In the genomic region with DNA sequence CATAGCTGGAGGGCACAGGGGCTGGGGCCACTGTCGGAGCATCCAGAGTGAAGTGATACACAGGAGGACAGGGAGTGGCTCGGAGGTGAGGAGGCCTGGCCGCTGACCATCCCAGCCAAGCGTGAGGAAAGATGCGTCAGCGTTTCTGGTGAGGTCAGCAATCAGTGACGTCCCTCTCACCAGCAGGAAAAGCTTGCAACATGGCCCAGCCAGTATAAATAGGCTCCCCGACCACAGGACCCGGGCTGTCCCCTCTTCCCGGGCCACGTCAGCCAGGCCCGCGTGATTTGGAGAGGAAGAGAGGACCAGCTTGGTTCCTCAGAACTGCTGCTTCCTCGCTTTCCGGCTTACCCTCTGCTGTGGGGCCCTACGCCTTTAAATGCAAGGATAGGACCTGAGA, we compare ENCODE assay signal across 9 cellular contexts. TPM values are rescaled to one million over a fixed set of nuclear protein-coding genes. Genes with fewer than 3 reads are reported as not detected.
DNase-seq lines count a peak whose midpoint lies in the region; ATAC-seq, FAIRE-seq and TF ChIP-seq lines count a peak whose summit lies in the region.
"Had no signal": no experiment of that assay in that cellular context is flagged by ENCODE, and none has a peak within 500 bp of the region (broad histone marks: within the 10 kb centered on the region; RNA-seq: fewer than 3 reads in every experiment).

No MANE protein-coding gene starts in this region.

- intact Hi-C loops in kidney (cut with DNase I) (no loop called here), stomach (cut with DNase I; ENCODE audit: low total_unique reads) (loop anchor here (5.0 kb wide), 1 partner anchor 216 kb away; no protein-coding TSS in a partner anchor), A673 (cut with micrococcal nuclease; ENCODE audit: unreplicated experiment) (no loop called here)

- POLR2A ChIA-PET in A673 (lab: Charles Lee; ENCODE audit: low non-redundant PET), result no interaction called here

- FAIRE-seq in kidney (lab: Jason Lieb, UNC), result no peak
- FAIRE-seq: GM19239 had no signal

- TF ChIP-seq EP300 in stomach (IDR thresholded peaks at IDR 0.05), result no peak

- peak; percentile 60 for DNase-seq in astrocyte of the spinal cord (ENCODE audit: low read depth, low spot score)
- DNase-seq in kidney, result peak; percentile 85
- DNase-seq in stomach, result peak; percentile 59
- DNase-seq in A673 (ENCODE audit: low spot score), result no peak
- no peak for DNase-seq in foreskin fibroblast
- DNase-seq in NCI-H526 treated with DMSO at 0.1 percent for 48 hours (lab: John Stamatoyannopoulos, UW), result no peak

- in situ Hi-C loops in astrocyte of the spinal cord (cut with HindIII; ENCODE audit: low sequenced_read_pairs), result no loop called here

- H3K4me1 ChIP-seq in kidney (ENCODE audit: control insufficient read depth in 1 of 2, insufficient read depth in 1 of 2, low read depth in 1 of 2, low read length in 2 of 2) (no peaks in the 10 kb centered on the region), stomach (peaks cover 0 to 15% (median 1%) of the 10 kb centered on the region in 4 donors), A673 (ENCODE audit: insufficient read depth, low read length, poor library complexity, severe bottlenecking) (no peaks in the 10 kb centered on the region)

- H3K36me3 ChIP-seq in KOPT-K1 (ENCODE audit: insufficient read depth, low read length) (peaks cover 42% of the 10 kb centered on the region), kidney (ENCODE audit: control insufficient read depth in 1 of 2, insufficient read depth in 2 of 2, low read length in 2 of 2) (no peaks in the 10 kb centered on the region), stomach (no peaks in the 10 kb centered on the region), A673 (ENCODE audit: insufficient read depth, low read length, poor library complexity, severe bottlenecking) (no peaks in the 10 kb centered on the region)

- 75 to 81% (median 78%) methylated on average over 15 to 16 of the region's 16 CpGs for WGBS in stomach, 5 donors

- no peak for ATAC-seq in GM21515 (IDR thresholded peaks at IDR 0.05; ENCODE audit: unreplicated experiment)

- H3K4me3 ChIP-seq in astrocyte of the spinal cord (ENCODE audit: low read depth, low read length), result no peak overlapping the region
- no peak overlapping the region for H3K4me3 ChIP-seq in kidney (ENCODE audit: low read length in 2 of 2)
- H3K4me3 ChIP-seq in stomach, result no peak overlapping the region
- no peak overlapping the region for H3K4me3 ChIP-seq in A673 (ENCODE audit: low read depth, low read length, poor library complexity, severe bottlenecking)
- no peak overlapping the region for H3K4me3 ChIP-seq in foreskin fibroblast (ENCODE audit: low read depth in 1 of 2, low read length in 2 of 2)

- H3K9ac ChIP-seq in kidney (ENCODE audit: low read length in 2 of 2), result no peak overlapping the region

- no TSS peak for BruUV-seq in A673 (replicated peaks; lab: Mats Ljungman, UMichigan)

- H3K27me3 ChIP-seq in stomach, result no peaks in the 10 kb centered on the region
- no peaks in the 10 kb centered on the region for H3K27me3 ChIP-seq in A673 (replicated peaks; ENCODE audit: insufficient read depth, low read depth, low read length, poor library complexity)

- no peak for TF ChIP-seq CTCF in astrocyte of the spinal cord (IDR thresholded peaks at IDR 0.05; ENCODE audit: low read depth, low read length)
- no peak for TF ChIP-seq CTCF in kidney (IDR thresholded peaks at IDR 0.05; ENCODE audit: borderline replicate concordance, extremely low read depth, insufficient read depth)
- no peak for TF ChIP-seq CTCF in stomach (IDR thresholded peaks at IDR 0.05)
- no peak for TF ChIP-seq CTCF in A673 (conservative IDR thresholded peaks at IDR 0.05; ENCODE audit: low read depth, low read length)
- TF ChIP-seq CTCF in foreskin fibroblast (IDR thresholded peaks at IDR 0.05; ENCODE audit: low read depth, low read length), result no peak

- H3K9me3 ChIP-seq in KOPT-K1 (ENCODE audit: insufficient read depth, low read length, poor library complexity, severe bottlenecking), result no peaks in the 10 kb centered on the region
- H3K9me3 ChIP-seq in kidney (ENCODE audit: control insufficient read depth in 1 of 2, low read length in 2 of 2), result no peaks in the 10 kb centered on the region
- H3K9me3 ChIP-seq in stomach, result no peaks in the 10 kb centered on the region
- no peaks in the 10 kb centered on the region for H3K9me3 ChIP-seq in A673 (ENCODE audit: low read depth, low read length, poor library complexity, severe bottlenecking)

- CTCF ChIA-PET in A673 (lab: Charles Lee), result no interaction called here

- H3K27ac ChIP-seq in KOPT-K1 (ENCODE audit: low read depth, low read length, poor library complexity, severe bottlenecking) (peak overlapping the region; percentile 19), kidney (ENCODE audit: low read depth in 2 of 2, low read length in 2 of 2) (no peak overlapping the region), stomach (peak overlapping the region in 3 of 5 donors; percentile 22 to 63 (median 62)), A673 (ENCODE audit: low read depth, low read length, poor library complexity, severe bottlenecking) (no peak overlapping the region)

- no peak for TF ChIP-seq POLR2A in stomach (IDR thresholded peaks at IDR 0.05)

RNA-seq across cellular contexts. Expression of a gene that starts 4.2 kb away (rescaled TPM):
- total RNA-seq in kidney (1.2 TPM), stomach (1 to 10 TPM in 1 of 5 donors, not detected in 4; 1.3 TPM), A673 (2021) (not detected in 2 replicates)
- polyA plus RNA-seq in kidney (ENCODE audit: insufficient read depth, low read depth, low replicate concordance) (0.56 TPM), stomach (10 to 100 TPM in 1 of 3 donors, 1 to 10 TPM in 1, under 1 TPM in 1; 0.33 to 22.7 (median 1.1) TPM)

RNA-seq across cellular contexts. Expression of a gene that starts 18.5 kb away (rescaled TPM):
- total RNA-seq in kidney, result 16.5 TPM
- 71.7 TPM for polyA plus RNA-seq in kidney (ENCODE audit: insufficient read depth, low read depth, low replicate concordance)
- total RNA-seq in stomach, result 10 to 100 TPM in 1 of 5 donors, 1 to 10 TPM in 4; 1.2 to 57.8 (median 3.7) TPM
- 10 to 100 TPM in 1 of 3 donors, 1 to 10 TPM in 2; 6.6 to 17.0 (median 7.3) TPM for polyA plus RNA-seq in stomach
- total RNA-seq in A673 (2021), result 2.0 and 5.5 TPM in 2 replicates

RNA-seq across cellular contexts. Expression of a gene that starts 24.3 kb away (rescaled TPM):
- total RNA-seq in kidney (10.7 TPM), stomach (1 to 10 TPM in 3 of 5 donors, not detected in 2; 2.0 to 2.4 (median 2.3) TPM), A673 (2021) (0.24 and 0.59 TPM in 2 replicates)
- polyA plus RNA-seq in kidney (ENCODE audit: insufficient read depth, low read depth, low replicate concordance) (0.67 TPM), stomach (1 to 10 TPM in 2 of 3 donors, under 1 TPM in 1; 0.35 to 5.0 (median 1.4) TPM)

RNA-seq across cellular contexts. Expression of a gene that starts 55.9 kb away (rescaled TPM):
- total RNA-seq in kidney (34.5 TPM), stomach (10 to 100 TPM in 3 of 5 donors, 1 to 10 TPM in 2; 2.2 to 23.2 (median 16.3) TPM), A673 (2021) (8.4 and 10.6 TPM in 2 replicates)
- polyA plus RNA-seq in kidney (ENCODE audit: insufficient read depth, low read depth, low replicate concordance) (31.0 TPM), stomach (10 to 100 TPM; 14.2 to 24.5 (median 20.3) TPM)

Comparison
In these comparisons a context has a peak if more than half of its experiments do, and no peak if none do; other contexts are left out.
1. H3K27ac ChIP-seq: peak in KOPT-K1 (single experiment) and stomach (3 of 5); none in kidney (0 of 2) and A673 (single experiment).
2. DNase-seq: peak in astrocyte of the spinal cord (single experiment), kidney (single experiment) and stomach (single experiment); none in A673 (single experiment), foreskin fibroblast (0 of 2) and NCI-H526 treated with DMSO at 0.1 percent for 48 hours (single experiment).